23 cellular contexts compared by ENCODE assay signal in the genomic region with DNA sequence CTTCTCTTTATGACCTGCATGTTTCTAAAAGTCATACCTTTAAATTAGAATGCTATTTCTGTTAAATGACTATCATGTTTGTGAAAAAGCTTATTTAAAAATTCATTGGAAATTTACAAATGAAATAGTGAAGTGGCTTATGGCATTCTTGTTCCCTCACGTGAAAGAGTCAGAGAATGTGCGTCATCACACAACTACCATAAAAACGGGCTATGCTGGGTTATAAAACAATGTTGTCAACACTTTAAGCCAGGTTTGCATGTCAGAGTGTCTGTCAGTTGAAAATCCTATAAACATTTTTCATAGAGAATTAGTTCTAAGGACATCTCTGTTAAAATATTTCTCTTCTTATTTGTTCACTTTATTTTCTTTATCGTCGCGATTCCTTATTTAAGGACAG.
"Had no signal": no experiment of that assay in that cellular context is flagged by ENCODE, and none has a peak within 500 bp of the region (broad histone marks: within the 10 kb centered on the region; RNA-seq: fewer than 3 reads in every experiment).

No MANE protein-coding gene starts in this region.

- ATAC-seq: left lung; lower lobe of right lung; naive thymus-derived CD4-positive, alpha-beta T cell had no signal

- H3K27ac Mint-ChIP-seq: immature natural killer cell; mesothelial cell of epicardium; naive thymus-derived CD4-positive, alpha-beta T cell had no signal

- H3K9me3 Mint-ChIP-seq: immature natural killer cell, mesothelial cell of epicardium had no signal

- H3K4me3 Mint-ChIP-seq: immature natural killer cell; mesothelial cell of epicardium; naive thymus-derived CD4-positive, alpha-beta T cell had no signal

- H3K36me3 Mint-ChIP-seq: immature natural killer cell; mesothelial cell of epicardium; naive thymus-derived CD4-positive, alpha-beta T cell had no signal

- H3K27ac ChIP-seq: coronary artery, dorsolateral prefrontal cortex, esophagus muscularis mucosa, gastrocnemius medialis, heart right ventricle, left lung, lower lobe of right lung had no signal

- H3K27me3 Mint-ChIP-seq: naive thymus-derived CD4-positive, alpha-beta T cell had no signal

- H3K36me3 ChIP-seq: esophagus muscularis mucosa, gastrocnemius medialis, heart right ventricle, left lung, lower lobe of right lung had no signal

- H3K4me1 Mint-ChIP-seq: immature natural killer cell, mesothelial cell of epicardium had no signal

- DNase-seq: dermis blood vessel endothelial cell; dorsolateral prefrontal cortex; effector CD4-positive, alpha-beta T cell; effector memory CD4-positive, alpha-beta T cell; foreskin fibroblast; foreskin melanocyte; gastrocnemius medialis; glutamatergic neuron; head of caudate nucleus; heart right ventricle; hypothalamus; immature natural killer cell; islet precursor cell; kidney; kidney glomerular epithelial cell; left lung; left ventricle myocardium superior; lower lobe of right lung; mesenchymal stem cell; naive thymus-derived CD4-positive, alpha-beta T cell had no signal

- H3K4me3 ChIP-seq: coronary artery, dorsolateral prefrontal cortex, esophagus muscularis mucosa, gastrocnemius medialis, heart right ventricle, left lung, lower lobe of right lung had no signal

- H3K9me3 ChIP-seq: esophagus muscularis mucosa, gastrocnemius medialis, heart right ventricle, left lung, lower lobe of right lung had no signal

- H3K4me1 ChIP-seq: esophagus muscularis mucosa, gastrocnemius medialis, heart right ventricle, left lung, lower lobe of right lung had no signal

- H3K27me3 ChIP-seq: esophagus muscularis mucosa, gastrocnemius medialis, heart right ventricle, left lung had no signal
